20 cellular contexts compared by ENCODE assay signal in genomic region chr1:65795311-65795710, GRCh38.
"Had no signal": no experiment of that assay in that cellular context is flagged by ENCODE, and none has a peak within 500 bp of the region (broad histone marks: within the 10 kb centered on the region; RNA-seq: fewer than 3 reads in every experiment).

No MANE protein-coding gene starts in this region.

- DNase-seq: activated CD4-positive, alpha-beta memory T cell treated with anti-CD3 and anti-CD28 coated beads, Interleukin-2, amount 10 ng/mL, durations not matched to agents 7 days and 5 days; activated CD4-positive, alpha-beta T cell treated with anti-CD3 and anti-CD28 coated beads for 36 hours; activated CD4-positive, alpha-beta T cell treated with anti-CD3 and anti-CD28 coated beads, Interleukin-2, amount 50 U/mL, for 1 hour; activated CD4-positive, CD25-positive, alpha-beta regulatory T cell; activated naive CD4-positive, alpha-beta T cell treated with anti-CD3 and anti-CD28 coated beads, Interleukin-2, amount 50 U/mL, for 16 hours; activated naive CD8-positive, alpha-beta T cell treated with anti-CD3 and anti-CD28 coated beads, Interleukin-2, amount 10 ng/mL, durations not matched to agents 7 days and 5 days; activated T-cell treated with anti-CD3 and anti-CD28 coated beads for 4 hours; adrenal gland; anterior cingulate cortex; caudate nucleus; NCI-H1048; NCI-H146; NCI-H187 treated with DMSO at 0.1 percent for 48 hours; NCI-H2081 treated with DMSO at 0.1 percent for 48 hours; NCI-H774; PC-9; SJCRH30; SK-N-SH; T-helper 1 cell had no signal

- H3K4me3 ChIP-seq: adrenal gland, PC-9, SJCRH30 had no signal

- H3K27me3 ChIP-seq: SJCRH30 had no signal

- H3K9me3 ChIP-seq: adrenal gland, SJCRH30, SK-N-SH had no signal

- H3K36me3 ChIP-seq: adrenal gland, SJCRH30 had no signal

- H3K4me1 ChIP-seq: adrenal gland, SJCRH30 had no signal

- H3K27ac ChIP-seq: adrenal gland, PC-9, SJCRH30, VCaP had no signal
